Comparison of ENCODE assay signal across 1 cellular context in the genomic region with DNA sequence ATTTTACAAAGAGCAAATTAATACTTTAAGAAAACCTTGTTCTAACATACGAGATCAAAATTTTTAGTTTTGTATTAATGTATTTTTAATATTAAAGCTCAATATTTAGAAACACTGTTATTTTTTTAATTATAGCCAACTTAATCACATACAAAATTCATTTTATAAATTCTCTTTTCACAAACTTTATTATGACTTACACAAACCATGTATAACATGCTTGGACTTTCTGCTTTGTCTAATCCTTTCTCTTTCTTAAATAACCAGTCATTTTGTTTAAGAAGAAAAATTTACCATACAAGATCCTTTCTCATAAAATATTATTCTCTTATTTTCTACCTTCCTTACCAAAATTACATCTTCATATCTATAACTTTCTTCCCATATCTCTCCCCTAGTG.
TF ChIP-seq lines count a peak whose summit lies in the region.

No MANE protein-coding gene starts in this region.

TF ChIP-seq in GM23338, 12 proteins besides CTCF, POLR2A, EP300 and RAD21 (continued from another document):
- TF ChIP-seq, protein P1, sequence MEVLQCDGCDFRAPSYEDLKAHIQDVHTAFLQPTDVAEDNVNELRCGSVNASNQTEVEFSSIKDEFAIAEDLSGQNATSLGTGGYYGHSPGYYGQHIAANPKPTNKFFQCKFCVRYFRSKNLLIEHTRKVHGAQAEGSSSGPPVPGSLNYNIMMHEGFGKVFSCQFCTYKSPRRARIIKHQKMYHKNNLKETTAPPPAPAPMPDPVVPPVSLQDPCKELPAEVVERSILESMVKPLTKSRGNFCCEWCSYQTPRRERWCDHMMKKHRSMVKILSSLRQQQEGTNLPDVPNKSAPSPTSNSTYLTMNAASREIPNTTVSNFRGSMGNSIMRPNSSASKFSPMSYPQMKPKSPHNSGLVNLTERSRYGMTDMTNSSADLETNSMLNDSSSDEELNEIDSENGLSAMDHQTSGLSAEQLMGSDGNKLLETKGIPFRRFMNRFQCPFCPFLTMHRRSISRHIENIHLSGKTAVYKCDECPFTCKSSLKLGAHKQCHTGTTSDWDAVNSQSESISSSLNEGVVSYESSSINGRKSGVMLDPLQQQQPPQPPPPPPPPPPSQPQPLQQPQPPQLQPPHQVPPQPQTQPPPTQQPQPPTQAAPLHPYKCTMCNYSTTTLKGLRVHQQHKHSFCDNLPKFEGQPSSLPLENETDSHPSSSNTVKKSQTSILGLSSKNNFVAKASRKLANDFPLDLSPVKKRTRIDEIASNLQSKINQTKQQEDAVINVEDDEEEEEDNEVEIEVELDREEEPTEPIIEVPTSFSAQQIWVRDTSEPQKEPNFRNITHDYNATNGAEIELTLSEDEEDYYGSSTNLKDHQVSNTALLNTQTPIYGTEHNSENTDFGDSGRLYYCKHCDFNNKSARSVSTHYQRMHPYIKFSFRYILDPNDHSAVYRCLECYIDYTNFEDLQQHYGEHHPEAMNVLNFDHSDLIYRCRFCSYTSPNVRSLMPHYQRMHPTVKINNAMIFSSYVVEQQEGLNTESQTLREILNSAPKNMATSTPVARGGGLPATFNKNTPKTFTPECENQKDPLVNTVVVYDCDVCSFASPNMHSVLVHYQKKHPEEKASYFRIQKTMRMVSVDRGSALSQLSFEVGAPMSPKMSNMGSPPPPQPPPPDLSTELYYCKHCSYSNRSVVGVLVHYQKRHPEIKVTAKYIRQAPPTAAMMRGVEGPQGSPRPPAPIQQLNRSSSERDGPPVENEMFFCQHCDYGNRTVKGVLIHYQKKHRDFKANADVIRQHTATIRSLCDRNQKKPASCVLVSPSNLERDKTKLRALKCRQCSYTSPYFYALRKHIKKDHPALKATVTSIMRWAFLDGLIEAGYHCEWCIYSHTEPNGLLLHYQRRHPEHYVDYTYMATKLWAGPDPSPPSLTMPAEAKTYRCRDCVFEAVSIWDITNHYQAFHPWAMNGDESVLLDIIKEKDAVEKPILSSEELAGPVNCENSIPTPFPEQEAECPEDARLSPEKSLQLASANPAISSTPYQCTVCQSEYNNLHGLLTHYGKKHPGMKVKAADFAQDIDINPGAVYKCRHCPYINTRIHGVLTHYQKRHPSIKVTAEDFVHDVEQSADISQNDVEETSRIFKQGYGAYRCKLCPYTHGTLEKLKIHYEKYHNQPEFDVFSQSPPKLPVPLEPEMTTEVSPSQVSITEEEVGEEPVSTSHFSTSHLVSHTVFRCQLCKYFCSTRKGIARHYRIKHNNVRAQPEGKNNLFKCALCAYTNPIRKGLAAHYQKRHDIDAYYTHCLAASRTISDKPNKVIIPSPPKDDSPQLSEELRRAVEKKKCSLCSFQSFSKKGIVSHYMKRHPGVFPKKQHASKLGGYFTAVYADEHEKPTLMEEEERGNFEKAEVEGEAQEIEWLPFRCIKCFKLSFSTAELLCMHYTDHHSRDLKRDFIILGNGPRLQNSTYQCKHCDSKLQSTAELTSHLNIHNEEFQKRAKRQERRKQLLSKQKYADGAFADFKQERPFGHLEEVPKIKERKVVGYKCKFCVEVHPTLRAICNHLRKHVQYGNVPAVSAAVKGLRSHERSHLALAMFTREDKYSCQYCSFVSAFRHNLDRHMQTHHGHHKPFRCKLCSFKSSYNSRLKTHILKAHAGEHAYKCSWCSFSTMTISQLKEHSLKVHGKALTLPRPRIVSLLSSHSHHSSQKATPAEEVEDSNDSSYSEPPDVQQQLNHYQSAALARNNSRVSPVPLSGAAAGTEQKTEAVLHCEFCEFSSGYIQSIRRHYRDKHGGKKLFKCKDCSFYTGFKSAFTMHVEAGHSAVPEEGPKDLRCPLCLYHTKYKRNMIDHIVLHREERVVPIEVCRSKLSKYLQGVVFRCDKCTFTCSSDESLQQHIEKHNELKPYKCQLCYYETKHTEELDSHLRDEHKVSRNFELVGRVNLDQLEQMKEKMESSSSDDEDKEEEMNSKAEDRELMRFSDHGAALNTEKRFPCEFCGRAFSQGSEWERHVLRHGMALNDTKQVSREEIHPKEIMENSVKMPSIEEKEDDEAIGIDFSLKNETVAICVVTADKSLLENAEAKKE (CRISPR knock-in tag; IDR thresholded peaks at IDR 0.05): no peak
- TF ChIP-seq STAT1 (IDR thresholded peaks at IDR 0.05; ENCODE audit: unreplicated experiment): no peak
- TF ChIP-seq NANOG (IDR thresholded peaks at IDR 0.05; ENCODE audit: borderline replicate concordance): no peak
- no peak for TF ChIP-seq EZH2phosphoT487 (IDR thresholded peaks at IDR 0.05; ENCODE audit: unreplicated experiment)
TF ChIP-seq in GM23338: peak in this region for 0.
